Comparison of ENCODE assay signal across 25 cellular contexts in genomic region chr3:12121466-12121865, GRCh38.
"Had no signal": no experiment of that assay in that cellular context is flagged by ENCODE, and none has a peak within 500 bp of the region (broad histone marks: within the 10 kb centered on the region; RNA-seq: fewer than 3 reads in every experiment).

No MANE protein-coding gene starts in this region.

- H3K27ac ChIP-seq: stomach, suprapubic skin, testis, thoracic aorta, thyroid gland, tibial artery, tibial nerve, transverse colon, upper lobe of left lung, upper lobe of right lung, uterus, vagina had no signal

- DNase-seq: stimulated activated CD4-positive, alpha-beta T cell treated with anti-CD3 and anti-CD28 coated beads, Interleukin-2, amount 100 ng/mL, for 48 hours; stimulated activated CD4-positive, alpha-beta T cell treated with anti-CD3 and anti-CD28 coated beads, Interleukin-4, amount 100 ng/mL, for 1 hour; stimulated activated CD4-positive, alpha-beta T cell treated with anti-CD3 and anti-CD28 coated beads, Interleukin-4, amount 100 ng/mL, for 24 hours; stimulated activated CD4-positive, alpha-beta T cell treated with anti-CD3 and anti-CD28 coated beads, Interleukin-4, amount 100 ng/mL, for 4 hours; stimulated activated CD8-positive, alpha-beta memory T cell treated with anti-CD3 and anti-CD28 coated beads, Interleukin-4, amount 100 ng/mL, for 48 hours; stimulated activated naive B cell treated with anti-CD40 and anti-IgM and Interleukin-4, amounts not matched to agents 10 μg/mL and 1 μg/mL and 100 μg/mL, for 72 hours; stimulated activated naive CD4-positive, alpha-beta T cell; stimulated activated naive CD4-positive, alpha-beta T cell treated with Interleukin-2 at 50 U/mL for 16 hours; stimulated activated naive CD8-positive, alpha-beta T cell treated with anti-CD3 and anti-CD28 coated beads, Interleukin-15, amount 100 ng/mL, for 72 hours; stimulated activated naive CD8-positive, alpha-beta T cell treated with anti-CD3 and anti-CD28 coated beads, Interleukin-15, Interleukin-2, amounts not matched to agents 100 U/mL and 50 U/mL, for 24 hours; stomach; substantia nigra; testis; thyroid gland; tibial artery; transverse colon; upper lobe of left lung; upper lobe of right lung; uterus had no signal

- H3K27me3 ChIP-seq: stomach, suprapubic skin, testis, thyroid gland, tibial nerve, upper lobe of left lung, upper lobe of right lung, uterus, vagina had no signal

- H3K9me3 ChIP-seq: stomach, suprapubic skin, testis, thoracic aorta, thyroid gland, tibial artery, tibial nerve, transverse colon, upper lobe of left lung, upper lobe of right lung, uterus, vagina had no signal

- H3K4me3 ChIP-seq: stomach, suprapubic skin, testis, thoracic aorta, thyroid gland, tibial artery, tibial nerve, transverse colon, upper lobe of left lung, upper lobe of right lung, uterus, vagina had no signal

- H3K36me3 ChIP-seq: stomach, suprapubic skin, thoracic aorta, thyroid gland, tibial artery, tibial nerve, transverse colon, upper lobe of left lung, upper lobe of right lung, uterus, vagina had no signal

- ATAC-seq: stimulated activated effector memory CD8-positive, alpha-beta T cell treated with anti-CD3 and anti-CD28 coated beads, Interleukin-12 subunit alpha, Interleukin-12 subunit beta, amount 100 ng/mL, for 72 hours; stimulated activated memory B cell treated with anti-CD40 and anti-IgM and Interleukin-4, amounts not matched to agents 10 μg/mL and 1 μg/mL and 100 μg/mL, for 72 hours; stimulated activated naive B cell treated with anti-CD40 and anti-IgM and Interleukin-4, amounts not matched to agents 10 μg/mL and 1 μg/mL and 100 μg/mL, for 72 hours; stimulated activated naive CD8-positive, alpha-beta T cell treated with anti-CD3 and anti-CD28 coated beads, Interleukin-15, amount 100 ng/mL, for 72 hours; stimulated activated naive CD8-positive, alpha-beta T cell treated with anti-CD3 and anti-CD28 coated beads, Interleukin-15, Interleukin-2, amounts not matched to agents 100 U/mL and 50 U/mL, for 24 hours; upper lobe of right lung had no signal

- H3K4me1 ChIP-seq: stomach, suprapubic skin, testis, thyroid gland, tibial artery, tibial nerve, transverse colon, upper lobe of left lung, upper lobe of right lung, uterus, vagina had no signal
